ENCODE assay signal across 9 cellular contexts in genomic region chr1:36207339-36207738, GRCh38. TPM values are rescaled to one million over a fixed set of nuclear protein-coding genes. Genes with fewer than 3 reads are reported as not detected.
DNase-seq lines count a peak whose midpoint lies in the region; ATAC-seq and TF ChIP-seq lines count a peak whose summit lies in the region.
"Had no signal": no experiment of that assay in that cellular context is flagged by ENCODE, and none has a peak within 500 bp of the region (broad histone marks: within the 10 kb centered on the region; RNA-seq: fewer than 3 reads in every experiment).

No MANE protein-coding gene starts in this region.

- H3K36me3 ChIP-seq in IMR-90 (ENCODE audit: control insufficient read depth, insufficient read depth, low read length) = no peaks in the 10 kb centered on the region
- H3K36me3 ChIP-seq in subcutaneous abdominal adipose tissue (ENCODE audit: control insufficient read depth in 5 of 5, insufficient read depth in 5 of 5, low read length in 5 of 5) = no peaks in the 10 kb centered on the region

- TF ChIP-seq POLR2A in IMR-90 (IDR thresholded peaks at IDR 0.05; ENCODE audit: low read depth, low read length) = no peak

- no peak overlapping the region for H3K4me2 ChIP-seq in IMR-90 (ENCODE audit: low read depth, low read length)

- H2AFZ ChIP-seq in IMR-90 (replicated peaks; ENCODE audit: low read length, poor library complexity) = peak overlapping the region; percentile 78

- POLR2A ChIA-PET in IMR-90 (lab: Charles Lee; ENCODE audit: unreplicated experiment) = no interaction called here

- peaks cover 9% of the 10 kb centered on the region for H3K9me1 ChIP-seq in IMR-90 (ENCODE audit: insufficient read depth, low read length)

- H3K9me3 ChIP-seq in IMR-90 (ENCODE audit: control insufficient read depth, insufficient read depth, low read length) = no peaks in the 10 kb centered on the region
- H3K9me3 ChIP-seq in subcutaneous abdominal adipose tissue (ENCODE audit: control insufficient read depth in 5 of 5, low read length in 5 of 5) = no peaks in the 10 kb centered on the region

- no peak overlapping the region; the same call in 1 of the 2 replicates for H2AK5ac ChIP-seq in IMR-90 (ENCODE audit: low read depth, low read length)

- ATAC-seq in IMR-90 (ENCODE audit: low read depth) = peak; percentile 18; the same call in 1 of the 2 replicates

- no peak overlapping the region for H2BK5ac ChIP-seq in IMR-90 (ENCODE audit: low read depth, low read length, poor library complexity, severe bottlenecking)

- no peak overlapping the region for H3K4ac ChIP-seq in IMR-90 (ENCODE audit: low read depth, low read length)

- dilution Hi-C loops in IMR-90 (cut with HindIII; ENCODE audit: low sequenced_read_pairs, unreplicated experiment) = no loop called here

- H3K14ac ChIP-seq in IMR-90 (replicated peaks; ENCODE audit: low read depth, low read length) = no peak overlapping the region

- H4K5ac ChIP-seq in IMR-90 (ENCODE audit: low read depth, low read length) = no peak overlapping the region

- no peak overlapping the region for H3K23ac ChIP-seq in IMR-90 (ENCODE audit: low read depth, low read length)

- TF ChIP-seq RAD21 in IMR-90 (IDR thresholded peaks at IDR 0.05; ENCODE audit: low read length) = no peak

- peaks cover 11% of the 10 kb centered on the region for H3K4me1 ChIP-seq in IMR-90 (ENCODE audit: control insufficient read depth, insufficient read depth, low read length)
- peaks cover 0 to 54% (median 36%) of the 10 kb centered on the region in 5 donors for H3K4me1 ChIP-seq in subcutaneous abdominal adipose tissue (ENCODE audit: control insufficient read depth in 5 of 5, insufficient read depth in 5 of 5, low read length in 5 of 5)

- no peak overlapping the region for H3K56ac ChIP-seq in IMR-90 (ENCODE audit: extremely low read depth, insufficient read depth, low read length)

- no peaks in the 10 kb centered on the region for H3K79me1 ChIP-seq in IMR-90 (ENCODE audit: low read depth in 1 of 2, low read length in 2 of 2)

- no peak overlapping the region for H2BK15ac ChIP-seq in IMR-90 (ENCODE audit: low read depth, low read length)

- no peak overlapping the region for H3K9ac ChIP-seq in IMR-90 (ENCODE audit: low read depth, low read length)
- peak overlapping the region in 1 of 5 donors; percentile 53 for H3K9ac ChIP-seq in subcutaneous abdominal adipose tissue (ENCODE audit: low read length in 5 of 5)

- no peak overlapping the region for H3K4me3 ChIP-seq in IMR-90 (ENCODE audit: insufficient read depth, low read depth, low read length)
- H3K4me3 ChIP-seq in astrocyte of the cerebellum (ENCODE audit: low read depth, low read length) = no peak overlapping the region
- H3K4me3 ChIP-seq in subcutaneous abdominal adipose tissue (ENCODE audit: low read depth in 1 of 5, low read length in 5 of 5) = peak overlapping the region in 2 of 5 donors; percentile 16 to 17

- H4K91ac ChIP-seq in IMR-90 (ENCODE audit: insufficient read depth, low read depth, low read length) = no peak overlapping the region

- TF ChIP-seq CTCF in IMR-90 (conservative IDR thresholded peaks at IDR 0.05; ENCODE audit: low read depth, low read length) (no peak), astrocyte of the cerebellum (IDR thresholded peaks at IDR 0.05; ENCODE audit: low read depth, low read length, missing control alignments) (no peak)

- H2BK20ac ChIP-seq in IMR-90 (ENCODE audit: low read depth, low read length) = peak overlapping the region; percentile 21; the same call in 1 of the 2 replicates

- H4K20me1 ChIP-seq in IMR-90 (ENCODE audit: insufficient read depth, low read length) = no peaks in the 10 kb centered on the region

- intact Hi-C loops in IMR-90 (cut with micrococcal nuclease) = no loop called here

- CTCF ChIA-PET in IMR-90 (lab: Yijun Ruan, JAX) = no interaction called here

- no TSS peak for BruUV-seq in IMR-90 (replicated peaks; lab: Mats Ljungman, UMichigan)

- H3K27ac ChIP-seq in IMR-90 (ENCODE audit: insufficient read depth, low read length) = no peak overlapping the region
- H3K27ac ChIP-seq in subcutaneous abdominal adipose tissue (ENCODE audit: low read depth, low read length) = peak overlapping the region; percentile 76

- peak overlapping the region; percentile 72 for H2AK9ac ChIP-seq in IMR-90 (replicated peaks; ENCODE audit: low read depth, low read length, poor library complexity)

- no peak overlapping the region for H3K18ac ChIP-seq in IMR-90 (ENCODE audit: low read depth, low read length)

- WGBS in IMR-90 (ENCODE audit: extremely low coverage in 2 of 2, insufficient read length in 1 of 2), 2 experiments = 20% methylated on average over 1 of the region's 6 CpGs; no CpG with 5 or more reads in 1 of the 2 experiments

- in situ Hi-C loops in IMR-90 (cut with MboI; ENCODE audit: low sequenced_read_pairs) (no loop called here), astrocyte of the cerebellum (cut with HindIII; ENCODE audit: low sequenced_read_pairs) (no loop called here)

- H3K27me3 ChIP-seq in IMR-90 (ENCODE audit: control insufficient read depth, insufficient read depth, low read length) (no peaks in the 10 kb centered on the region), subcutaneous abdominal adipose tissue (ENCODE audit: control insufficient read depth in 5 of 5, insufficient read depth in 4 of 5, low read length in 5 of 5) (no peaks in the 10 kb centered on the region)

- no peak overlapping the region for H2BK120ac ChIP-seq in IMR-90 (ENCODE audit: low read depth, low read length)

- peak; percentile 34 for DNase-seq in IMR-90
- peak; percentile 88 for DNase-seq in astrocyte of the cerebellum (ENCODE audit: low read depth)
- peak; percentile 60 for DNase-seq in islet precursor cell
- DNase-seq in NCI-H774 (lab: John Stamatoyannopoulos, UW) = no peak
- DNase-seq in NCI-H146 (lab: John Stamatoyannopoulos, UW) = no peak
- DNase-seq in NCI-H1105 (lab: John Stamatoyannopoulos, UW) = no peak
- no peak for DNase-seq in NCI-H2227 treated with DMSO at 0.1 percent for 48 hours (lab: John Stamatoyannopoulos, UW)
- DNase-seq: glutamatergic neuron had no signal

- peak overlapping the region in 1 of 2 experiments; percentile 29; a peak in 1 of 4 replicates for H4K8ac ChIP-seq in IMR-90 (ENCODE audit: low read depth in 2 of 2, low read length in 2 of 2)

TF ChIP-seq in IMR-90, 13 proteins besides CTCF, POLR2A, EP300 and RAD21:
- TF ChIP-seq CHD1 (IDR thresholded peaks at IDR 0.05; ENCODE audit: low read depth, low read length) (no peak), FOS (IDR thresholded peaks at IDR 0.05; ENCODE audit: low read depth, low read length) (no peak), MXI1 (IDR thresholded peaks at IDR 0.05; ENCODE audit: borderline replicate concordance, low read depth, low read length) (no peak), MAFK (IDR thresholded peaks at IDR 0.05; ENCODE audit: low read depth, low read length) (no peak), NFE2L2 (IDR thresholded peaks at IDR 0.05; ENCODE audit: low read depth, low read length) (no peak), BHLHE40 (IDR thresholded peaks at IDR 0.05; ENCODE audit: low read depth, low read length) (no peak), ELK1 (IDR thresholded peaks at IDR 0.05; ENCODE audit: borderline replicate concordance, low read depth, low read length) (no peak), RFX5 (IDR thresholded peaks at IDR 0.05; ENCODE audit: low read depth, low read length) (no peak), CEBPB (IDR thresholded peaks at IDR 0.05; ENCODE audit: low read depth, low read length) (no peak), RCOR1 (IDR thresholded peaks at IDR 0.05; ENCODE audit: insufficient replicate concordance, low read length) (no peak), SMC3 (IDR thresholded peaks at IDR 0.05; ENCODE audit: low read depth, low read length) (no peak), USF2 (IDR thresholded peaks at IDR 0.05; ENCODE audit: low read depth, low read length) (no peak), MAZ (IDR thresholded peaks at IDR 0.05; ENCODE audit: borderline replicate concordance, low read depth, low read length) (no peak)

RNA-seq across cellular contexts. Expression of gene THRAP3, which starts 16.9 kb away (rescaled TPM):
- 66.5 and 73.9 TPM in 2 replicates for total RNA-seq in IMR-90 (2012; rRNA removed)
- polyA plus RNA-seq in IMR-90 (2012; rRNA removed) = 48.9 and 60.6 TPM in 2 replicates
- polyA plus RNA-seq in IMR-90 (2012; cell fraction: cytosol; rRNA removed) = 13.2 and 15.1 TPM in 2 replicates
- polyA plus RNA-seq in IMR-90 (2012; cell fraction: nucleus; rRNA removed; ENCODE audit: low replicate concordance) = 11.6 and 41.9 TPM in 2 replicates

RNA-seq across cellular contexts. Expression of gene MAP7D1, which starts 51.4 kb away (rescaled TPM):
- total RNA-seq in IMR-90 (2012; rRNA removed) = 30.8 and 32.3 TPM in 2 replicates
- 81.9 and 83.2 TPM in 2 replicates for polyA plus RNA-seq in IMR-90 (2012; rRNA removed)
- polyA plus RNA-seq in IMR-90 (2012; cell fraction: cytosol; rRNA removed) = 96.4 and 165 TPM in 2 replicates
- 182 and 323 TPM in 2 replicates for polyA plus RNA-seq in IMR-90 (2012; cell fraction: nucleus; rRNA removed; ENCODE audit: low replicate concordance)

RNA-seq across cellular contexts. Expression of gene TRAPPC3, which starts 58.1 kb away (rescaled TPM):
- 76.0 and 101 TPM in 2 replicates for total RNA-seq in IMR-90 (2012; rRNA removed)
- polyA plus RNA-seq in IMR-90 (2012; rRNA removed) = 63.5 and 77.8 TPM in 2 replicates
- 67.3 and 70.8 TPM in 2 replicates for polyA plus RNA-seq in IMR-90 (2012; cell fraction: cytosol; rRNA removed)
- 31.1 and 62.4 TPM in 2 replicates for polyA plus RNA-seq in IMR-90 (2012; cell fraction: nucleus; rRNA removed; ENCODE audit: low replicate concordance)

Comparison
In these comparisons a context has a peak if more than half of its experiments do, and no peak if none do; other contexts are left out.
1. DNase-seq: peak in IMR-90 (single experiment), astrocyte of the cerebellum (single experiment) and islet precursor cell (single experiment); none in NCI-H774 (single experiment), NCI-H146 (single experiment), NCI-H1105 (single experiment) and NCI-H2227 treated with DMSO at 0.1 percent for 48 hours (single experiment).